10 cellular contexts compared by ENCODE assay signal in genomic region chr17:72388765-72389473, GRCh38.
DNase-seq lines count a peak whose midpoint lies in the region; ATAC-seq and TF ChIP-seq lines count a peak whose summit lies in the region.
"Had no signal": no experiment of that assay in that cellular context is flagged by ENCODE, and none has a peak within 500 bp of the region (broad histone marks: within the 10 kb centered on the region; RNA-seq: fewer than 3 reads in every experiment).

No MANE protein-coding gene starts in this region.

- no peak overlapping the region for H3K4me3 ChIP-seq in AG04449 (ENCODE audit: low read depth, low read length)

- no peak overlapping the region for H3K27ac Mint-ChIP-seq in naive thymus-derived CD8-positive, alpha-beta T cell
- H3K27ac Mint-ChIP-seq: activated naive CD8-positive, alpha-beta T cell treated with anti-CD3 and anti-CD28 coated beads for 36 hours had no signal

- POLR2A ChIA-PET in AG04449 (lab: Yijun Ruan, JAX), result no interaction called here
- POLR2A ChIA-PET in naive thymus-derived CD8-positive, alpha-beta T cell (lab: Charles Lee), result no interaction called here

- no peaks in the 10 kb centered on the region for H3K4me1 Mint-ChIP-seq in naive thymus-derived CD8-positive, alpha-beta T cell
- H3K4me1 Mint-ChIP-seq: activated naive CD8-positive, alpha-beta T cell treated with anti-CD3 and anti-CD28 coated beads for 36 hours had no signal

- DNase-seq in AG04449 (ENCODE audit: low read depth, low spot score) (no peak), T1000 (lab: John Stamatoyannopoulos, UW) (peak; percentile 61), cardiac septum (ENCODE audit: low spot score) (no peak)
- no peak for DNase-seq in naive thymus-derived CD8-positive, alpha-beta T cell
- no peak for DNase-seq in stimulated activated CD4-positive, alpha-beta T cell treated with anti-CD3 and anti-CD28 coated beads, Interleukin-4, amount 100 ng/mL, for 24 hours
- DNase-seq: activated naive CD8-positive, alpha-beta T cell treated with anti-CD3 and anti-CD28 coated beads for 36 hours; islet precursor cell had no signal

- ATAC-seq in GM19023 (IDR thresholded peaks at IDR 0.05; ENCODE audit: unreplicated experiment), result peak; percentile 59
- peak; percentile 69 for ATAC-seq in HG03196 (IDR thresholded peaks at IDR 0.05; ENCODE audit: unreplicated experiment)
- ATAC-seq in HG02870 (IDR thresholded peaks at IDR 0.05; ENCODE audit: unreplicated experiment), result no peak
- ATAC-seq in naive thymus-derived CD8-positive, alpha-beta T cell, result no peak

- TF ChIP-seq CTCF in AG04449 (IDR thresholded peaks at IDR 0.05; ENCODE audit: insufficient read depth, low read length, missing control alignments), result peak; percentile 51

- H3K9me3 Mint-ChIP-seq in naive thymus-derived CD8-positive, alpha-beta T cell, result peaks cover 0 to 3% (median 0%) of the 10 kb centered on the region in 9 donors
- H3K9me3 Mint-ChIP-seq: activated naive CD8-positive, alpha-beta T cell treated with anti-CD3 and anti-CD28 coated beads for 36 hours had no signal

- H3K36me3 Mint-ChIP-seq in naive thymus-derived CD8-positive, alpha-beta T cell, result no peaks in the 10 kb centered on the region
- H3K36me3 Mint-ChIP-seq: activated naive CD8-positive, alpha-beta T cell treated with anti-CD3 and anti-CD28 coated beads for 36 hours had no signal

- no peak overlapping the region for H3K4me3 Mint-ChIP-seq in naive thymus-derived CD8-positive, alpha-beta T cell
- H3K4me3 Mint-ChIP-seq: activated naive CD8-positive, alpha-beta T cell treated with anti-CD3 and anti-CD28 coated beads for 36 hours had no signal

- CTCF ChIA-PET in AG04449 (lab: Yijun Ruan, JAX), result interaction anchor here (0.7 to 1.1 kb wide), 4 partner anchors 19 to 152 kb away, joined by 3 read pairs; no protein-coding TSS in a partner anchor

- peaks cover 0 to 30% (median 3%) of the 10 kb centered on the region in 5 donors for H3K27me3 Mint-ChIP-seq in naive thymus-derived CD8-positive, alpha-beta T cell

- intact Hi-C loops in cardiac septum (cut with DNase I), result no loop called here

Comparison
In these comparisons a context has a peak if more than half of its experiments do, and no peak if none do; other contexts are left out.
1. ATAC-seq: peak in GM19023 (single experiment) and HG03196 (single experiment); none in HG02870 (single experiment) and naive thymus-derived CD8-positive, alpha-beta T cell (0 of 2).